ENCODE assay signal across 8 cellular contexts in the genomic region with DNA sequence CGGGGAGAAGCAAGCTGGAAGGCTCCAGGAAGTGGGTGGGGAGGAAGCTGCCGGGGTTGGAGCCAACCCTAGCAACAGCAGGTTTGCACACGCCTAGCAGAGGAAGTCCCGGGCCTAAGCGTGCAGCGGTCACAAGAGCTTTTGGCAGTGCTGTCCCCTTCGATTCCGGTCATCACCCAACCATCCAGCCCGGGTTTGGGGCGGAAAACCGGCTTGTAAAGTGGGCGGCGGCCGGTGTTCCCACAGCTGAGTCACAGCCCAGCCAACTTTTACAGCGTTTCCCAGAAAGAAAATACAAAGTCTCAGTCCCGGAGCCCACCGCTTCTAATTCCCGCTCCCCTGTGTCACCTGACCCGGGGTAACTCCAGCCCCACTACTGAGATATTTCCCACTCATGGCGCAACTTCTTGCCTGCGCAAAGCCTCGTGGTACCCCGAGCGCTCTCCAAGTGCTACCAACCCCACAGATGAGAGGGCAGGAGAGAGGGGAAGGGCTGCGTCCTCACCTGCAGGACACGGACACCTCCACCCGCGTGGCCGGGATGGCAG. TPM values are rescaled to one million over a fixed set of nuclear protein-coding genes. Genes with fewer than 3 reads are reported as not detected.
DNase-seq lines count a peak whose midpoint lies in the region; ATAC-seq and TF ChIP-seq lines count a peak whose summit lies in the region.

No MANE protein-coding gene starts in this region.

- H3K4me1 ChIP-seq in thyroid gland, result peaks cover 0 to 7% of the 10 kb centered on the region in 2 donors

- no peak for TF ChIP-seq CTCF in thyroid gland (IDR thresholded peaks at IDR 0.05)

- H3K36me3 Mint-ChIP-seq in natural killer cell treated with Interleukin-12 subunit alpha and Interleukin-12 subunit beta and Interleukin-15 and Interleukin-18, amount 100 ng/mL, for 72 hours, result no peaks in the 10 kb centered on the region

- no peaks in the 10 kb centered on the region for H3K36me3 ChIP-seq in thyroid gland

- H3K27ac Mint-ChIP-seq in natural killer cell treated with Interleukin-12 subunit alpha and Interleukin-12 subunit beta and Interleukin-15 and Interleukin-18, amount 100 ng/mL, for 72 hours, result peak overlapping the region; percentile 77 to 93

- H3K9me3 ChIP-seq in thyroid gland, result no peaks in the 10 kb centered on the region

- ATAC-seq in GM18520 (IDR thresholded peaks at IDR 0.05; ENCODE audit: unreplicated experiment) (peak; percentile 55), HG02852 (IDR thresholded peaks at IDR 0.05; ENCODE audit: unreplicated experiment) (peak; percentile 58)
- ATAC-seq in natural killer cell treated with Interleukin-12 subunit alpha and Interleukin-12 subunit beta and Interleukin-15 and Interleukin-18, amount 100 ng/mL, for 72 hours, result peak; percentile 84 to 85

- DNase-seq in NOMO-1 treated with dmso at 0.1 percent for 144 hours (lab: John Stamatoyannopoulos, UW; ENCODE audit: unreplicated experiment) (peak; percentile 94), activated T-helper 1 cell treated with Interleukin-2 at 50 U/mL for 16 hours (ENCODE audit: low read depth) (peak; percentile 14), fibroblast of peridontal ligament (ENCODE audit: extremely low read depth) (peak; percentile 61), thyroid gland (peak; percentile 86 to 90), NCI-H526 (lab: John Stamatoyannopoulos, UW) (no peak)
- DNase-seq in natural killer cell treated with Interleukin-12 subunit alpha and Interleukin-12 subunit beta and Interleukin-15 and Interleukin-18, amount 100 ng/mL, for 72 hours (ENCODE audit: low spot score), result peak; percentile 83

- H3K27me3 Mint-ChIP-seq in natural killer cell treated with Interleukin-12 subunit alpha and Interleukin-12 subunit beta and Interleukin-15 and Interleukin-18, amount 100 ng/mL, for 72 hours, result peaks cover 6 to 8% of the 10 kb centered on the region in 2 donors

- no peaks in the 10 kb centered on the region for H3K27me3 ChIP-seq in thyroid gland

- no peaks in the 10 kb centered on the region for H3K9me3 Mint-ChIP-seq in natural killer cell treated with Interleukin-12 subunit alpha and Interleukin-12 subunit beta and Interleukin-15 and Interleukin-18, amount 100 ng/mL, for 72 hours

- H3K27ac ChIP-seq in thyroid gland, result peak overlapping the region; percentile 83 to 95 (median 95)

- TF ChIP-seq POLR2A in thyroid gland (IDR thresholded peaks at IDR 0.05), result peak in 1 of 2 donors; percentile 73

- peak overlapping the region; percentile 13 to 85 (median 67) for H3K4me3 ChIP-seq in thyroid gland (replicated peaks in 1 of 3)

- H3K4me3 Mint-ChIP-seq in natural killer cell treated with Interleukin-12 subunit alpha and Interleukin-12 subunit beta and Interleukin-15 and Interleukin-18, amount 100 ng/mL, for 72 hours, result peak overlapping the region; percentile 86

- 1% methylated on average over 25 to 28 of the region's 29 CpGs for WGBS in thyroid gland, 2 donors

- peaks cover 29 to 34% of the 10 kb centered on the region in 2 donors for H3K4me1 Mint-ChIP-seq in natural killer cell treated with Interleukin-12 subunit alpha and Interleukin-12 subunit beta and Interleukin-15 and Interleukin-18, amount 100 ng/mL, for 72 hours (ENCODE audit: low read depth in 2 of 2)

- intact Hi-C loops in thyroid gland (cut with DNase I), result no loop called here

RNA-seq across cellular contexts. Expression of a gene that starts 0.4 kb away (rescaled TPM):
- total RNA-seq in natural killer cell treated with Interleukin-12 subunit alpha and Interleukin-12 subunit beta and Interleukin-15 and Interleukin-18, amount 100 ng/mL, for 72 hours, result 1 to 10 TPM; 5.5 to 9.2 TPM
- 10 to 100 TPM; 19.1 to 32.0 (median 26.0) TPM for total RNA-seq in thyroid gland

Comparison
In these comparisons a context has a peak if more than half of its experiments do, and no peak if none do; other contexts are left out.
1. DNase-seq: peak in NOMO-1 treated with dmso at 0.1 percent for 144 hours (single experiment), activated T-helper 1 cell treated with Interleukin-2 at 50 U/mL for 16 hours (single experiment), fibroblast of peridontal ligament (single experiment), natural killer cell treated with Interleukin-12 subunit alpha and Interleukin-12 subunit beta and Interleukin-15 and Interleukin-18, amount 100 ng/mL, for 72 hours (single experiment) and thyroid gland (2 of 2); none in NCI-H526 (0 of 2).
2. Peak in every context shown above with its lines, with median percentiles within 50 percentile points of each other: ATAC-seq.